ENCODE assay signal across 9 cellular contexts in the genomic region with DNA sequence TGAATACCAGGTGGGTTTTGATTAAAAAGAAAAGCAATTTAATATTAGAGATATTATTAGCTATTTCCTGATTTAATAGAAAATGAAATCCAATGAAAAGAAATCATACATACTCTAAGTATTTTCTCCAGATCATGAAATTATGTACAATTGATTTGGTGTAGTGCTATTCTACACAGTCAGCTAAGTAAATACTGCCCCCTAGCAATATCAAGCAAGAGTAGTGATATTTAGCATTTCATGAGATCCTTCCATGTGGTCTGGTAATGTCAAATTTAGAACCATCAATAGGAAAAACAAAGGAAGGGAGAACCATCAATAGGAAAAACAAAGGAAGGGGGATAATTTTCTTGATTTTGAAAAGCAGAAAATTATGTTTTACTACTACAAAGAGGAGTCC.
DNase-seq lines count a peak whose midpoint lies in the region; ATAC-seq and TF ChIP-seq lines count a peak whose summit lies in the region.
"Had no signal": no experiment of that assay in that cellular context is flagged by ENCODE, and none has a peak within 500 bp of the region (broad histone marks: within the 10 kb centered on the region; RNA-seq: fewer than 3 reads in every experiment).

No MANE protein-coding gene starts in this region.

- no peak overlapping the region for H3K4me3 ChIP-seq in mucosa of descending colon
- H3K4me3 ChIP-seq: SJCRH30 had no signal

- H3K27me3 Mint-ChIP-seq in glutamatergic neuron (ENCODE audit: unreplicated experiment), result no peaks in the 10 kb centered on the region

- no peak overlapping the region for H3K4me3 Mint-ChIP-seq in glutamatergic neuron (ENCODE audit: unreplicated experiment)

- TF ChIP-seq CTCF in glutamatergic neuron (IDR thresholded peaks at IDR 0.05; ENCODE audit: partially characterized antibody, unreplicated experiment) (peak; percentile 35), mucosa of descending colon (IDR thresholded peaks at IDR 0.05) (no peak)

- no peaks in the 10 kb centered on the region for H3K9me3 ChIP-seq in mucosa of descending colon
- H3K9me3 ChIP-seq: SJCRH30 had no signal

- DNase-seq in AML-193 (lab: John Stamatoyannopoulos, UW), result peak; percentile 7 to 19
- peak; percentile 35 for DNase-seq in H4 (ENCODE audit: low spot score)
- DNase-seq in SHP77 treated with DMSO at 0.1 percent for 48 hours (lab: John Stamatoyannopoulos, UW), result peak; percentile 0
- DNase-seq in glutamatergic neuron, result no peak
- DNase-seq in mucosa of descending colon, result no peak
- DNase-seq in stimulated activated CD4-positive, alpha-beta T cell treated with anti-CD3 and anti-CD28 coated beads, Interleukin-2, amount 100 ng/mL, for 24 hours, result no peak
- no peak for DNase-seq in posterior vena cava (ENCODE audit: low spot score)

- peaks cover 3% of the 10 kb centered on the region for H3K4me1 Mint-ChIP-seq in glutamatergic neuron (ENCODE audit: low read depth, unreplicated experiment)

- peaks cover 3% of the 10 kb centered on the region for H3K9me3 Mint-ChIP-seq in glutamatergic neuron (ENCODE audit: unreplicated experiment)

- H3K27ac Mint-ChIP-seq in glutamatergic neuron (ENCODE audit: unreplicated experiment), result no peak overlapping the region

- no peaks in the 10 kb centered on the region for H3K36me3 Mint-ChIP-seq in glutamatergic neuron (ENCODE audit: unreplicated experiment)

- H3K36me3 ChIP-seq in mucosa of descending colon (ENCODE audit: low read depth), result no peaks in the 10 kb centered on the region
- H3K36me3 ChIP-seq: SJCRH30 had no signal

- no peak for ATAC-seq in mucosa of descending colon
- no peak for ATAC-seq in GM21367 (IDR thresholded peaks at IDR 0.05; ENCODE audit: unreplicated experiment)

- no peaks in the 10 kb centered on the region for H3K4me1 ChIP-seq in mucosa of descending colon (ENCODE audit: low read depth)
- H3K4me1 ChIP-seq: SJCRH30 had no signal

- intact Hi-C loops in mucosa of descending colon (cut with DNase I, micrococcal nuclease), result no loop called here
- intact Hi-C loops in posterior vena cava (cut with DNase I), result no loop called here

Comparison
In these comparisons a context has a peak if more than half of its experiments do, and no peak if none do; other contexts are left out.
1. DNase-seq: peak in AML-193 (2 of 2), H4 (single experiment) and SHP77 treated with DMSO at 0.1 percent for 48 hours (single experiment); none in glutamatergic neuron (single experiment), mucosa of descending colon (0 of 3), stimulated activated CD4-positive, alpha-beta T cell treated with anti-CD3 and anti-CD28 coated beads, Interleukin-2, amount 100 ng/mL, for 24 hours (0 of 2) and posterior vena cava (single experiment).